In genomic region chr15:52789601-52790165, GRCh38 we compare ENCODE assay signal across 8 cellular contexts. TPM values are rescaled to one million over a fixed set of nuclear protein-coding genes. Genes with fewer than 3 reads are reported as not detected.
DNase-seq lines count a peak whose midpoint lies in the region; ATAC-seq and TF ChIP-seq lines count a peak whose summit lies in the region.

No MANE protein-coding gene starts in this region.

- no peaks in the 10 kb centered on the region for H4K20me1 ChIP-seq in OCI-LY3 (ENCODE audit: insufficient read depth, low read length)

- H3K27ac ChIP-seq in OCI-LY3 (ENCODE audit: low read length): no peak overlapping the region
- no peak overlapping the region for H3K27ac ChIP-seq in duodenal mucosa (ENCODE audit: low read depth, low read length)

- H3K9me3 ChIP-seq in OCI-LY3 (ENCODE audit: insufficient read depth, low read length): no peaks in the 10 kb centered on the region
- no peaks in the 10 kb centered on the region for H3K9me3 ChIP-seq in duodenal mucosa (ENCODE audit: control insufficient read depth in 1 of 2, low read length in 2 of 2)

- H3K79me2 ChIP-seq in OCI-LY3 (ENCODE audit: low read length): no peaks in the 10 kb centered on the region

- no peak overlapping the region for H3K27ac Mint-ChIP-seq in natural killer cell treated with Interleukin-12 subunit alpha and Interleukin-12 subunit beta and Interleukin-15 and Interleukin-18, amount 100 ng/mL, for 72 hours

- H3K4me3 ChIP-seq in AG04449 (ENCODE audit: low read depth, low read length): peak overlapping the region; percentile 59
- H3K4me3 ChIP-seq in OCI-LY3 (ENCODE audit: low read length): peak overlapping the region; percentile 89
- H3K4me3 ChIP-seq in duodenal mucosa (ENCODE audit: low read depth in 1 of 2, low read length in 2 of 2): peak overlapping the region; percentile 40 to 76

- DNase-seq in AG04449 (ENCODE audit: low read depth, low spot score): no peak
- DNase-seq in natural killer cell treated with Interleukin-12 subunit alpha and Interleukin-12 subunit beta and Interleukin-15 and Interleukin-18, amount 100 ng/mL, for 72 hours (ENCODE audit: low spot score): peak; percentile 53
- DNase-seq in activated CD4-positive, CD25-positive, alpha-beta regulatory T cell (lab: John Stamatoyannopoulos, UW): no peak
- no peak for DNase-seq in HPDE6-E6E7 (ENCODE audit: extremely low spot score)

- TF ChIP-seq CTCF in AG04449 (IDR thresholded peaks at IDR 0.05; ENCODE audit: insufficient read depth, low read length, missing control alignments) (no peak), OCI-LY3 (IDR thresholded peaks at IDR 0.05; ENCODE audit: low read depth, low read length) (no peak)

- peak overlapping the region; percentile 74 for H2AFZ ChIP-seq in OCI-LY3 (ENCODE audit: low read depth, low read length)

- peak overlapping the region; percentile 65 for H3K4me3 Mint-ChIP-seq in natural killer cell treated with Interleukin-12 subunit alpha and Interleukin-12 subunit beta and Interleukin-15 and Interleukin-18, amount 100 ng/mL, for 72 hours

- no peaks in the 10 kb centered on the region for H3K27me3 ChIP-seq in OCI-LY3 (ENCODE audit: low read depth, low read length)
- peaks cover 55 to 82% of the 10 kb centered on the region in 2 donors for H3K27me3 ChIP-seq in duodenal mucosa (ENCODE audit: control insufficient read depth in 1 of 2, insufficient read depth in 2 of 2, low read length in 2 of 2)

- H3K36me3 Mint-ChIP-seq in natural killer cell treated with Interleukin-12 subunit alpha and Interleukin-12 subunit beta and Interleukin-15 and Interleukin-18, amount 100 ng/mL, for 72 hours: no peaks in the 10 kb centered on the region

- peaks cover 51 to 53% of the 10 kb centered on the region in 2 donors for H3K27me3 Mint-ChIP-seq in natural killer cell treated with Interleukin-12 subunit alpha and Interleukin-12 subunit beta and Interleukin-15 and Interleukin-18, amount 100 ng/mL, for 72 hours

- peak overlapping the region; percentile 71 for H3K9ac ChIP-seq in OCI-LY3 (ENCODE audit: low read length)
- H3K9ac ChIP-seq in duodenal mucosa (ENCODE audit: low read depth in 1 of 2, low read length in 2 of 2): peak overlapping the region in 1 of 2 donors; percentile 18

- POLR2A ChIA-PET in AG04449 (lab: Yijun Ruan, JAX): no interaction called here

- H3K4me1 ChIP-seq in OCI-LY3 (ENCODE audit: low read length) (no peaks in the 10 kb centered on the region), duodenal mucosa (ENCODE audit: control insufficient read depth in 1 of 2, insufficient read depth in 2 of 2, low read length in 2 of 2) (peaks cover 0 to 20% of the 10 kb centered on the region in 2 donors)

- H3K9me3 Mint-ChIP-seq in natural killer cell treated with Interleukin-12 subunit alpha and Interleukin-12 subunit beta and Interleukin-15 and Interleukin-18, amount 100 ng/mL, for 72 hours: no peaks in the 10 kb centered on the region

- ATAC-seq in GM19035 (IDR thresholded peaks at IDR 0.05; ENCODE audit: unreplicated experiment) (peak; percentile 23), GM18517 (IDR thresholded peaks at IDR 0.05; ENCODE audit: unreplicated experiment) (no peak)
- peak in 1 of 2 donors; percentile 8 for ATAC-seq in natural killer cell treated with Interleukin-12 subunit alpha and Interleukin-12 subunit beta and Interleukin-15 and Interleukin-18, amount 100 ng/mL, for 72 hours

- peak overlapping the region; percentile 86 for H3K4me2 ChIP-seq in OCI-LY3 (ENCODE audit: low read length)

- H3K4me1 Mint-ChIP-seq in natural killer cell treated with Interleukin-12 subunit alpha and Interleukin-12 subunit beta and Interleukin-15 and Interleukin-18, amount 100 ng/mL, for 72 hours (ENCODE audit: low read depth in 2 of 2): peaks cover 0 to 12% of the 10 kb centered on the region in 2 donors

- H3K36me3 ChIP-seq in OCI-LY3 (replicated peaks; ENCODE audit: low read depth, low read length) (no peaks in the 10 kb centered on the region), duodenal mucosa (ENCODE audit: control insufficient read depth in 1 of 2, insufficient read depth in 2 of 2, low read length in 2 of 2) (no peaks in the 10 kb centered on the region)

- CTCF ChIA-PET in AG04449 (lab: Yijun Ruan, JAX): interaction anchor here (0.9 to 1.9 kb wide), 2 partner anchors 8 to 10 kb away, joined by 3 to 5 read pairs; no protein-coding TSS in a partner anchor

RNA-seq across cellular contexts. Expression of gene ONECUT1, which starts 0.5 kb away (rescaled TPM):
- total RNA-seq in natural killer cell treated with Interleukin-12 subunit alpha and Interleukin-12 subunit beta and Interleukin-15 and Interleukin-18, amount 100 ng/mL, for 72 hours: not detected
